In genomic region chr6:99514089-99514488, GRCh38 we compare ENCODE assay signal across 8 cellular contexts. TPM values are rescaled to one million over a fixed set of nuclear protein-coding genes. Genes with fewer than 3 reads are reported as not detected.
A peak's percentile ranks its signal among the peaks of the same experiment; 100 is the strongest.
DNase-seq lines count a peak whose midpoint lies in the region; ATAC-seq and TF ChIP-seq lines count a peak whose summit lies in the region.

No MANE protein-coding gene starts in this region.

- H3K9me3 ChIP-seq in SU-DHL-6 (ENCODE audit: insufficient read depth, low read length): no peaks in the 10 kb centered on the region
- H3K9me3 ChIP-seq in gastroesophageal sphincter: no peaks in the 10 kb centered on the region
- no peaks in the 10 kb centered on the region for H3K9me3 ChIP-seq in body of pancreas
- no peaks in the 10 kb centered on the region for H3K9me3 ChIP-seq in uterus

- TF ChIP-seq EP300 in gastroesophageal sphincter (IDR thresholded peaks at IDR 0.05): no peak

- H4K20me1 ChIP-seq in SU-DHL-6 (ENCODE audit: low read depth, low read length): no peaks in the 10 kb centered on the region

- TF ChIP-seq CTCF in SU-DHL-6 (IDR thresholded peaks at IDR 0.05; ENCODE audit: insufficient read depth, low read length, poor library complexity, severe bottlenecking) (no peak), gastroesophageal sphincter (IDR thresholded peaks at IDR 0.05) (no peak), body of pancreas (IDR thresholded peaks at IDR 0.05) (no peak), uterus (IDR thresholded peaks at IDR 0.05) (no peak)

- H3K4me1 Mint-ChIP-seq in T-helper 2 cell treated with Interferon-gamma antibody and Interleukin-4, amounts not matched to agents 5 μg/mL and 100 μg/mL, for 36 hours (ENCODE audit: low read depth): peaks cover 26% of the 10 kb centered on the region
- H3K4me1 Mint-ChIP-seq in stimulated activated naive CD8-positive, alpha-beta T cell treated with anti-CD3 and anti-CD28 coated beads, Interleukin-15, amount 100 ng/mL, for 72 hours: peaks cover 28% of the 10 kb centered on the region

- H3K4me3 ChIP-seq in SU-DHL-6 (ENCODE audit: insufficient read depth, low read length, poor library complexity, severe bottlenecking) (peak overlapping the region; percentile 91), gastroesophageal sphincter (peak overlapping the region; percentile 71 to 80), body of pancreas (no peak overlapping the region), uterus (peak overlapping the region in 1 of 2 donors; percentile 92)

- H3K27me3 ChIP-seq in SU-DHL-6 (ENCODE audit: low read length): no peaks in the 10 kb centered on the region
- no peaks in the 10 kb centered on the region for H3K27me3 ChIP-seq in gastroesophageal sphincter
- no peaks in the 10 kb centered on the region for H3K27me3 ChIP-seq in body of pancreas
- H3K27me3 ChIP-seq in uterus: no peaks in the 10 kb centered on the region

- peak overlapping the region; percentile 82 for H3K4me2 ChIP-seq in SU-DHL-6 (ENCODE audit: low read depth, low read length, poor library complexity, severe bottlenecking)

- no peak for DNase-seq in T-helper 2 cell treated with Interferon-gamma antibody and Interleukin-4, amounts not matched to agents 5 μg/mL and 100 μg/mL, for 36 hours (ENCODE audit: low spot score)
- DNase-seq in T-helper 2 cell (no peak), SHP77 (lab: John Stamatoyannopoulos, UW) (no peak), body of pancreas (no peak), uterus (no peak)
- no peak for DNase-seq in stimulated activated naive CD8-positive, alpha-beta T cell treated with anti-CD3 and anti-CD28 coated beads, Interleukin-15, amount 100 ng/mL, for 72 hours

- WGBS in gastroesophageal sphincter (ENCODE audit: low coverage in 1 of 2), 2 donors: 49 to 79% methylated on average over 7 of the region's 8 CpGs
- WGBS in body of pancreas, 2 donors: 59 to 63% methylated on average over 8 of the region's 8 CpGs

- H3K9me2 ChIP-seq in SU-DHL-6 (replicated peaks; ENCODE audit: insufficient read depth, low read length): no peaks in the 10 kb centered on the region

- H3F3A ChIP-seq in SU-DHL-6 (ENCODE audit: insufficient read depth): peaks cover 20% of the 10 kb centered on the region

- H3K27ac ChIP-seq in SU-DHL-6 (ENCODE audit: low read depth, low read length): no peak overlapping the region
- peak overlapping the region in 1 of 4 donors; percentile 91 for H3K27ac ChIP-seq in gastroesophageal sphincter
- no peak overlapping the region for H3K27ac ChIP-seq in body of pancreas
- H3K27ac ChIP-seq in uterus: peak overlapping the region in 1 of 2 donors; percentile 82

- peak overlapping the region; percentile 86 for H3K9ac ChIP-seq in SU-DHL-6 (ENCODE audit: low read length)

- ATAC-seq in gastroesophageal sphincter (no peak), body of pancreas (no peak)
- no peak for ATAC-seq in stimulated activated naive CD8-positive, alpha-beta T cell treated with anti-CD3 and anti-CD28 coated beads, Interleukin-15, amount 100 ng/mL, for 72 hours

- H3K36me3 ChIP-seq in SU-DHL-6 (ENCODE audit: low read length) (no peaks in the 10 kb centered on the region), gastroesophageal sphincter (peaks cover 0 to 8% of the 10 kb centered on the region in 2 donors), body of pancreas (replicated peaks in 1 of 2; ENCODE audit: insufficient read depth in 1 of 2, low read depth in 2 of 2) (no peaks in the 10 kb centered on the region), uterus (no peaks in the 10 kb centered on the region)

- H3K36me3 Mint-ChIP-seq in T-helper 2 cell treated with Interferon-gamma antibody and Interleukin-4, amounts not matched to agents 5 μg/mL and 100 μg/mL, for 36 hours (ENCODE audit: low read depth): no peaks in the 10 kb centered on the region

- H3K4me1 ChIP-seq in gastroesophageal sphincter (peaks cover 0 to 30% (median 7%) of the 10 kb centered on the region in 3 donors), body of pancreas (peaks cover 15% of the 10 kb centered on the region), uterus (peaks cover 0 to 9% of the 10 kb centered on the region in 2 donors)

- H2AFZ ChIP-seq in SU-DHL-6 (ENCODE audit: low read depth, low read length, severe bottlenecking): no peak overlapping the region

- TF ChIP-seq POLR2A in gastroesophageal sphincter (IDR thresholded peaks at IDR 0.05): no peak
- TF ChIP-seq POLR2A in body of pancreas (IDR thresholded peaks at IDR 0.05): no peak
- no peak for TF ChIP-seq POLR2A in uterus (IDR thresholded peaks at IDR 0.05)

- intact Hi-C loops in body of pancreas (cut with DNase I): no loop called here
- intact Hi-C loops in uterus (cut with DNase I; ENCODE audit: low total_unique reads): no loop called here

- peak overlapping the region; percentile 97 for H3K4me3 Mint-ChIP-seq in T-helper 2 cell treated with Interferon-gamma antibody and Interleukin-4, amounts not matched to agents 5 μg/mL and 100 μg/mL, for 36 hours
- peak overlapping the region; percentile 94 to 95 for H3K4me3 Mint-ChIP-seq in stimulated activated naive CD8-positive, alpha-beta T cell treated with anti-CD3 and anti-CD28 coated beads, Interleukin-15, amount 100 ng/mL, for 72 hours

- peaks cover 7% of the 10 kb centered on the region for H3K27me3 Mint-ChIP-seq in T-helper 2 cell treated with Interferon-gamma antibody and Interleukin-4, amounts not matched to agents 5 μg/mL and 100 μg/mL, for 36 hours (ENCODE audit: low read depth)
- no peaks in the 10 kb centered on the region for H3K27me3 Mint-ChIP-seq in stimulated activated naive CD8-positive, alpha-beta T cell treated with anti-CD3 and anti-CD28 coated beads, Interleukin-15, amount 100 ng/mL, for 72 hours

- no peaks in the 10 kb centered on the region for H3K9me3 Mint-ChIP-seq in T-helper 2 cell treated with Interferon-gamma antibody and Interleukin-4, amounts not matched to agents 5 μg/mL and 100 μg/mL, for 36 hours
- H3K9me3 Mint-ChIP-seq in stimulated activated naive CD8-positive, alpha-beta T cell treated with anti-CD3 and anti-CD28 coated beads, Interleukin-15, amount 100 ng/mL, for 72 hours: no peaks in the 10 kb centered on the region

- no peak overlapping the region for H3K27ac Mint-ChIP-seq in T-helper 2 cell treated with Interferon-gamma antibody and Interleukin-4, amounts not matched to agents 5 μg/mL and 100 μg/mL, for 36 hours
- peak overlapping the region in 1 of 2 donors; percentile 25 for H3K27ac Mint-ChIP-seq in stimulated activated naive CD8-positive, alpha-beta T cell treated with anti-CD3 and anti-CD28 coated beads, Interleukin-15, amount 100 ng/mL, for 72 hours

- H3K79me2 ChIP-seq in SU-DHL-6 (ENCODE audit: insufficient read depth, low read length): peaks cover 50% of the 10 kb centered on the region

RNA-seq across cellular contexts. Expression of gene USP45, which starts 1.1 kb away (rescaled TPM):
- 10 to 100 TPM; 11.2 to 18.6 (median 15.0) TPM for total RNA-seq in gastroesophageal sphincter
- 10 to 100 TPM; 11.9 to 17.1 TPM for total RNA-seq in body of pancreas
- 10 to 100 TPM; 27.1 to 46.2 (median 29.5) TPM for total RNA-seq in uterus

RNA-seq across cellular contexts. Expression of gene CCNC, which starts 54.4 kb away (rescaled TPM):
- total RNA-seq in gastroesophageal sphincter (10 to 100 TPM; 31.6 to 66.2 (median 40.4) TPM), body of pancreas (10 to 100 TPM; 56.3 to 70.5 TPM), uterus (10 to 100 TPM; 48.4 to 97.0 (median 54.8) TPM)

Comparison
In these comparisons a context has a peak if more than half of its experiments do, and no peak if none do; other contexts are left out.
1. H3K4me3 ChIP-seq: peak in SU-DHL-6 (single experiment) and gastroesophageal sphincter (2 of 2); none in body of pancreas (0 of 2).